Comparison of ENCODE assay signal across 36 cellular contexts in genomic region chr6:141347906-141348492, GRCh38.
"Had no signal": no experiment of that assay in that cellular context is flagged by ENCODE, and none has a peak within 500 bp of the region (broad histone marks: within the 10 kb centered on the region; RNA-seq: fewer than 3 reads in every experiment).

No MANE protein-coding gene starts in this region.

- H3K27ac Mint-ChIP-seq: activated B cell treated with CpG ODN at 0.5 μM for 24 hours; activated CD4-positive, alpha-beta memory T cell treated with anti-CD3 and anti-CD28 coated beads for 36 hours; activated CD4-positive, alpha-beta T cell treated with anti-CD3 and anti-CD28 coated beads, Interleukin-2, amount 10 ng/mL, durations not matched to agents 24 days and 14 days; activated CD8-positive, alpha-beta memory T cell treated with anti-CD3 and anti-CD28 coated beads, Interleukin-2, amount 10 ng/mL, durations not matched to agents 7 days and 5 days; activated CD8-positive, alpha-beta T cell treated with anti-CD3 and anti-CD28 coated beads, Interleukin-2, amount 10 ng/mL, durations not matched to agents 7 days and 5 days; activated naive CD8-positive, alpha-beta T cell; activated naive CD8-positive, alpha-beta T cell treated with anti-CD3 and anti-CD28 coated beads, Interleukin-2, amount 50 U/mL, for 24 hours; activated T-helper 1 cell treated with anti-CD3 and anti-CD28 coated beads, Interleukin-12 subunit alpha, Interleukin-12 subunit beta, Interleukin-2, Interleukin-4 antibody, amounts not matched to agents 30 ng/mL and 10 ng/mL and 1 ng/mL, durations not matched to agents 14 hours and 24 hours and 36 hours; T-cell; T-helper 1 cell treated with Interleukin-12 subunit alpha and Interleukin-12 subunit beta and Interleukin-4 antibody, amounts not matched to agents 30 μg/mL and 1 μg/mL, for 36 hours had no signal

- H3K4me3 ChIP-seq: adrenal gland, breast epithelium, cardiac muscle cell, colonic mucosa, esophagus squamous epithelium, gastroesophageal sphincter, heart right ventricle had no signal

- H3K4me1 Mint-ChIP-seq: activated B cell treated with CpG ODN at 0.5 μM for 24 hours; activated CD4-positive, alpha-beta T cell treated with anti-CD3 and anti-CD28 coated beads, Interleukin-2, amount 10 ng/mL, durations not matched to agents 24 days and 14 days; activated CD8-positive, alpha-beta memory T cell treated with anti-CD3 and anti-CD28 coated beads, Interleukin-2, amount 10 ng/mL, durations not matched to agents 7 days and 5 days; brain; T-cell had no signal

- H3K36me3 Mint-ChIP-seq: activated CD4-positive, alpha-beta memory T cell treated with anti-CD3 and anti-CD28 coated beads for 36 hours; activated CD8-positive, alpha-beta memory T cell treated with anti-CD3 and anti-CD28 coated beads, Interleukin-2, amount 10 ng/mL, durations not matched to agents 7 days and 5 days; activated naive CD8-positive, alpha-beta T cell; brain; T-cell had no signal

- H3K27me3 Mint-ChIP-seq: activated CD4-positive, alpha-beta T cell treated with anti-CD3 and anti-CD28 coated beads, Interleukin-2, amount 10 ng/mL, durations not matched to agents 24 days and 14 days; activated CD8-positive, alpha-beta memory T cell treated with anti-CD3 and anti-CD28 coated beads, Interleukin-2, amount 10 ng/mL, durations not matched to agents 7 days and 5 days; brain; T-cell had no signal

- H3K27ac ChIP-seq: adrenal gland, breast epithelium, cardiac muscle cell, colonic mucosa, epithelial cell of prostate, esophagus squamous epithelium, gastroesophageal sphincter, heart right ventricle, WERI-Rb-1 had no signal

- H3K36me3 ChIP-seq: adrenal gland, breast epithelium, cardiac muscle cell, colonic mucosa, esophagus squamous epithelium, gastroesophageal sphincter, heart right ventricle, WERI-Rb-1 had no signal

- H3K9me3 Mint-ChIP-seq: activated B cell treated with CpG ODN at 0.5 μM for 24 hours; activated CD4-positive, alpha-beta memory T cell treated with anti-CD3 and anti-CD28 coated beads for 36 hours; activated CD4-positive, alpha-beta T cell treated with anti-CD3 and anti-CD28 coated beads, Interleukin-2, amount 10 ng/mL, durations not matched to agents 24 days and 14 days; activated naive CD8-positive, alpha-beta T cell treated with anti-CD3 and anti-CD28 coated beads, Interleukin-2, amount 50 U/mL, for 24 hours; activated T-helper 1 cell treated with anti-CD3 and anti-CD28 coated beads, Interleukin-12 subunit alpha, Interleukin-12 subunit beta, Interleukin-2, Interleukin-4 antibody, amounts not matched to agents 30 ng/mL and 10 ng/mL and 1 ng/mL, durations not matched to agents 14 hours and 24 hours and 36 hours; brain; T-cell; T-helper 1 cell treated with Interleukin-12 subunit alpha and Interleukin-12 subunit beta and Interleukin-4 antibody, amounts not matched to agents 30 μg/mL and 1 μg/mL, for 36 hours had no signal

- ATAC-seq: activated CD4-positive, CD25-positive, alpha-beta regulatory T cell treated with anti-CD3 and anti-CD28 coated beads, Interleukin-2, amount 50 U/mL, for 24 hours; activated CD8-positive, alpha-beta memory T cell treated with anti-CD3 and anti-CD28 coated beads, Interleukin-2, amount 10 ng/mL, durations not matched to agents 7 days and 5 days; activated CD8-positive, alpha-beta T cell treated with anti-CD3 and anti-CD28 coated beads, Interleukin-2, amount 10 ng/mL, durations not matched to agents 7 days and 5 days; activated naive CD8-positive, alpha-beta T cell treated with anti-CD3 and anti-CD28 coated beads, Interleukin-2, amount 50 U/mL, for 24 hours; gastroesophageal sphincter; heart right ventricle; T-cell had no signal

- H3K9me3 ChIP-seq: adrenal gland, breast epithelium, colonic mucosa, esophagus squamous epithelium, gastroesophageal sphincter, heart right ventricle had no signal

- H3K4me3 Mint-ChIP-seq: activated B cell treated with CpG ODN at 0.5 μM for 24 hours; activated CD4-positive, alpha-beta memory T cell treated with anti-CD3 and anti-CD28 coated beads for 36 hours; activated CD4-positive, alpha-beta T cell treated with anti-CD3 and anti-CD28 coated beads, Interleukin-2, amount 10 ng/mL, durations not matched to agents 24 days and 14 days; activated CD8-positive, alpha-beta memory T cell treated with anti-CD3 and anti-CD28 coated beads, Interleukin-2, amount 10 ng/mL, durations not matched to agents 7 days and 5 days; activated CD8-positive, alpha-beta T cell treated with anti-CD3 and anti-CD28 coated beads, Interleukin-2, amount 10 ng/mL, durations not matched to agents 7 days and 5 days; activated naive CD8-positive, alpha-beta T cell; activated naive CD8-positive, alpha-beta T cell treated with anti-CD3 and anti-CD28 coated beads, Interleukin-2, amount 50 U/mL, for 24 hours; activated T-helper 1 cell treated with anti-CD3 and anti-CD28 coated beads, Interleukin-12 subunit alpha, Interleukin-12 subunit beta, Interleukin-2, Interleukin-4 antibody, amounts not matched to agents 30 ng/mL and 10 ng/mL and 1 ng/mL, durations not matched to agents 14 hours and 24 hours and 36 hours; T-cell; T-helper 1 cell treated with Interleukin-12 subunit alpha and Interleukin-12 subunit beta and Interleukin-4 antibody, amounts not matched to agents 30 μg/mL and 1 μg/mL, for 36 hours had no signal

- DNase-seq: activated B cell treated with CpG ODN at 0.5 μM for 24 hours; activated CD4-positive, alpha-beta memory T cell treated with anti-CD3 and anti-CD28 coated beads for 36 hours; activated CD4-positive, alpha-beta T cell treated with anti-CD3 and anti-CD28 coated beads, Interleukin-2, amount 10 ng/mL, durations not matched to agents 24 days and 14 days; activated CD8-positive, alpha-beta memory T cell treated with anti-CD3 and anti-CD28 coated beads, Interleukin-2, amount 10 ng/mL, durations not matched to agents 7 days and 5 days; activated CD8-positive, alpha-beta memory T cell treated with anti-CD3 and anti-CD28 coated beads, Interleukin-2, amount 50 U/mL, for 4 hours; activated CD8-positive, alpha-beta T cell treated with anti-CD3 and anti-CD28 coated beads, Interleukin-2, amount 10 ng/mL, durations not matched to agents 7 days and 5 days; activated effector memory CD4-positive, alpha-beta T cell treated with Interleukin-2 at 50 U/mL for 16 hours; activated gamma-delta T cell treated with Interleukin-2 at 50 U/mL for 16 hours; activated naive CD4-positive, alpha-beta T cell treated with anti-CD3 and anti-CD28 coated beads, Interleukin-2, amount 50 U/mL, for 16 hours; activated naive CD4-positive, alpha-beta T cell treated with Interleukin-2 at 50 U/mL for 16 hours; activated naive CD8-positive, alpha-beta T cell treated with anti-CD3 and anti-CD28 coated beads, Interleukin-2, amount 50 U/mL, for 24 hours; activated T-cell treated with anti-CD3 and anti-CD28 coated beads, Interleukin-2, amount 50 U/mL, for 1 hour; activated T-cell treated with anti-CD3 and anti-CD28 coated beads, Interleukin-2, amount 50 U/mL, for 48 hours; adrenal gland; aorta; central memory CD4-positive, alpha-beta T cell; cerebellar nuclear complex; colonic mucosa; effector CD8-positive, alpha-beta T cell; esophagus squamous epithelium; foreskin melanocyte; heart right ventricle; T-cell; T1000; WERI-Rb-1 had no signal

- FAIRE-seq: endometrium, endothelial cell of umbilical vein had no signal

- H3K4me1 ChIP-seq: adrenal gland, breast epithelium, colonic mucosa, esophagus squamous epithelium, gastroesophageal sphincter, heart right ventricle had no signal

- H3K27me3 ChIP-seq: adrenal gland, breast epithelium, cardiac muscle cell, colonic mucosa, esophagus squamous epithelium, gastroesophageal sphincter, heart right ventricle had no signal
